In the genomic region with DNA sequence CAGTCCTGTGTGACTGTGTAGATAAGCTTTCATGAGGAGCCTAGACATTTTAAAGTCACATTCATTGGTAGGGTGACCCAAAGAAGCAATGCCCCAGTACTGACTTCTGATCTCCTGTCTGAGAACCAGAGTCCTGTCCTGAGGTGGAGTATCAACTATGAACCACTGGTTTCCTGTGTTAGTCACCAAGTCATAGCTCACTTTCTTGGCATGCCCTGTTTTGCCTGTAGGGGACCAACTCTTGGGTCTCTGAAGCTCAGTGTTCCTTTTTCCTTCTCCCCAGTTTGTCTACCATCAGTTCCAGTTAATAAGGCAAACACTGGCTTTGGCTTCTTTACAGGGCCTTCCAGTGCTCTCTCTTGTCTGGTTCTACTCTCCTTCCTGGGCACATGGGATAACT, we compare ENCODE assay signal across 16 cellular contexts.
DNase-seq lines count a peak whose midpoint lies in the region; ATAC-seq and TF ChIP-seq lines count a peak whose summit lies in the region.
"Had no signal": no experiment of that assay in that cellular context is flagged by ENCODE, and none has a peak within 500 bp of the region (broad histone marks: within the 10 kb centered on the region; RNA-seq: fewer than 3 reads in every experiment).

No MANE protein-coding gene starts in this region.

- no peaks in the 10 kb centered on the region for H3K4me1 Mint-ChIP-seq in activated T-helper 17 cell treated with anti-CD3 and anti-CD28 coated beads, Interleukin-2, amount 50 U/mL, for 72 hours
- no peaks in the 10 kb centered on the region for H3K4me1 Mint-ChIP-seq in CD4-positive, alpha-beta T cell (ENCODE audit: low read depth)
- H3K4me1 Mint-ChIP-seq: IgD-negative memory B cell, naive B cell had no signal

- no peak overlapping the region for H3K27ac ChIP-seq in CD4-positive, alpha-beta T cell (ENCODE audit: low read depth, low read length)
- H3K27ac ChIP-seq in substantia nigra (ENCODE audit: low read depth, low read length, poor library complexity, severe bottlenecking) (no peak overlapping the region), sigmoid colon (no peak overlapping the region)
- H3K27ac ChIP-seq: skin epidermis had no signal

- intact Hi-C loops in CD4-positive, alpha-beta T cell (cut with DNase I, micrococcal nuclease), result loop anchor here in 1 of 2 experiments (10.0 kb wide), 1 partner anchor 1497 kb away; no protein-coding TSS in a partner anchor
- intact Hi-C loops in sigmoid colon (cut with DNase I), result no loop called here

- H3K4me3 ChIP-seq in sigmoid colon, result no peak overlapping the region
- H3K4me3 ChIP-seq: skin epidermis had no signal

- CTCF ChIA-PET in CD4-positive, alpha-beta T cell (lab: Charles Lee), result no interaction called here

- no peaks in the 10 kb centered on the region for H3K9me3 Mint-ChIP-seq in activated T-helper 17 cell treated with anti-CD3 and anti-CD28 coated beads, Interleukin-2, amount 50 U/mL, for 72 hours
- H3K9me3 Mint-ChIP-seq in CD4-positive, alpha-beta T cell, result no peaks in the 10 kb centered on the region
- H3K9me3 Mint-ChIP-seq: IgD-negative memory B cell; naive B cell; T-helper 1 cell treated with Interleukin-12 subunit alpha and Interleukin-12 subunit beta and Interleukin-4 antibody, amounts not matched to agents 30 μg/mL and 1 μg/mL, for 36 hours had no signal

- no peak for TF ChIP-seq POLR2A in sigmoid colon (IDR thresholded peaks at IDR 0.05)

- no peaks in the 10 kb centered on the region for H3K36me3 ChIP-seq in sigmoid colon

- peak; percentile 51 for ATAC-seq in GM21619 (IDR thresholded peaks at IDR 0.05; ENCODE audit: unreplicated experiment)
- peak; percentile 48 for ATAC-seq in activated T-helper 17 cell treated with anti-CD3 and anti-CD28 coated beads, Interleukin-2, amount 50 U/mL, for 72 hours (replicated peaks)
- ATAC-seq in CD4-positive, alpha-beta T cell (ENCODE audit: poor library complexity), result no peak

- peaks cover 8% of the 10 kb centered on the region for H3K27me3 Mint-ChIP-seq in activated T-helper 17 cell treated with anti-CD3 and anti-CD28 coated beads, Interleukin-2, amount 50 U/mL, for 72 hours
- H3K27me3 Mint-ChIP-seq in CD4-positive, alpha-beta T cell, result peaks cover 26% of the 10 kb centered on the region

- no peaks in the 10 kb centered on the region for H3K9me3 ChIP-seq in CD4-positive, alpha-beta T cell (ENCODE audit: control insufficient read depth, low read length)
- H3K9me3 ChIP-seq in sigmoid colon, result no peaks in the 10 kb centered on the region

- no peak for TF ChIP-seq EP300 in sigmoid colon (IDR thresholded peaks at IDR 0.05)

- H3K27ac Mint-ChIP-seq in activated T-helper 17 cell treated with anti-CD3 and anti-CD28 coated beads, Interleukin-2, amount 50 U/mL, for 72 hours, result no peak overlapping the region
- H3K27ac Mint-ChIP-seq in CD4-positive, alpha-beta T cell, result no peak overlapping the region
- H3K27ac Mint-ChIP-seq: IgD-negative memory B cell; naive B cell; T-helper 1 cell treated with Interleukin-12 subunit alpha and Interleukin-12 subunit beta and Interleukin-4 antibody, amounts not matched to agents 30 μg/mL and 1 μg/mL, for 36 hours had no signal

- no peak overlapping the region for H3K4me3 Mint-ChIP-seq in activated T-helper 17 cell treated with anti-CD3 and anti-CD28 coated beads, Interleukin-2, amount 50 U/mL, for 72 hours
- no peak overlapping the region for H3K4me3 Mint-ChIP-seq in CD4-positive, alpha-beta T cell
- H3K4me3 Mint-ChIP-seq: IgD-negative memory B cell; naive B cell; T-helper 1 cell treated with Interleukin-12 subunit alpha and Interleukin-12 subunit beta and Interleukin-4 antibody, amounts not matched to agents 30 μg/mL and 1 μg/mL, for 36 hours had no signal

- DNase-seq in AG08395 (ENCODE audit: low spot score), result peak; percentile 48
- peak; percentile 45 for DNase-seq in iPS-NIHi11 (ENCODE audit: low spot score)
- DNase-seq in CD4-positive, alpha-beta T cell, result no peak
- no peak for DNase-seq in substantia nigra (lab: John Stamatoyannopoulos, UW)
- DNase-seq in sigmoid colon, result no peak
- no peak for DNase-seq in foreskin melanocyte
- DNase-seq: activated CD4-positive, alpha-beta T cell treated with anti-CD3 and anti-CD28 coated beads, Interleukin-2, amount 50 U/mL, for 48 hours; C1 segment of cervical spinal cord; islet precursor cell; naive B cell; NCI-H2029 had no signal

- POLR2A ChIA-PET in CD4-positive, alpha-beta T cell (lab: Charles Lee), result no interaction called here

- no peaks in the 10 kb centered on the region for H3K4me1 ChIP-seq in sigmoid colon

- H3K36me3 Mint-ChIP-seq in activated T-helper 17 cell treated with anti-CD3 and anti-CD28 coated beads, Interleukin-2, amount 50 U/mL, for 72 hours (ENCODE audit: low read depth), result no peaks in the 10 kb centered on the region
- no peaks in the 10 kb centered on the region for H3K36me3 Mint-ChIP-seq in CD4-positive, alpha-beta T cell (ENCODE audit: low read depth)
- H3K36me3 Mint-ChIP-seq: naive B cell had no signal

- no peaks in the 10 kb centered on the region for H3K27me3 ChIP-seq in CD4-positive, alpha-beta T cell (ENCODE audit: control insufficient read depth, insufficient read depth, low read length)
- H3K27me3 ChIP-seq in sigmoid colon, result no peaks in the 10 kb centered on the region

- no peak for TF ChIP-seq CTCF in CD4-positive, alpha-beta T cell (IDR thresholded peaks at IDR 0.05)
- no peak for TF ChIP-seq CTCF in sigmoid colon (IDR thresholded peaks at IDR 0.05)

Comparison
In these comparisons a context has a peak if more than half of its experiments do, and no peak if none do; other contexts are left out.
1. DNase-seq: peak in AG08395 (single experiment) and iPS-NIHi11 (single experiment); none in CD4-positive, alpha-beta T cell (0 of 10), substantia nigra (0 of 49), sigmoid colon (single experiment) and foreskin melanocyte (single experiment).